In genomic region chr4:140018931-140019618, GRCh38 we compare ENCODE assay signal across 13 cellular contexts.
DNase-seq lines count a peak whose midpoint lies in the region; ATAC-seq, FAIRE-seq and TF ChIP-seq lines count a peak whose summit lies in the region.
"Had no signal": no experiment of that assay in that cellular context is flagged by ENCODE, and none has a peak within 500 bp of the region (broad histone marks: within the 10 kb centered on the region; RNA-seq: fewer than 3 reads in every experiment).

No MANE protein-coding gene starts in this region.

- H3K4me3 Mint-ChIP-seq in endodermal cell (no peak overlapping the region), progenitor cell of endocrine pancreas (ENCODE audit: low read depth) (peak overlapping the region; percentile 41)
- H3K4me3 Mint-ChIP-seq: brain had no signal

- no peak overlapping the region for H3K4me2 ChIP-seq in neuronal stem cell (ENCODE audit: insufficient read depth, low read length, poor library complexity, severe bottlenecking)

- no peaks in the 10 kb centered on the region for H3K27me3 ChIP-seq in endodermal cell (ENCODE audit: control insufficient read depth, insufficient read depth, low read length, poor library complexity, severe bottlenecking)
- no peaks in the 10 kb centered on the region for H3K27me3 ChIP-seq in neuronal stem cell (ENCODE audit: control insufficient read depth in 3 of 3, insufficient read depth in 3 of 3, low read depth in 1 of 3, low read length in 3 of 3)
- H3K27me3 ChIP-seq: tibial artery had no signal

- TF ChIP-seq CTCF in endodermal cell (conservative IDR thresholded peaks at IDR 0.05) = no peak
- no peak for TF ChIP-seq CTCF in progenitor cell of endocrine pancreas (IDR thresholded peaks at IDR 0.05; ENCODE audit: unreplicated experiment)

- H3K9me3 Mint-ChIP-seq in endodermal cell (peaks cover 17% of the 10 kb centered on the region), progenitor cell of endocrine pancreas (ENCODE audit: low read depth) (peaks cover 15% of the 10 kb centered on the region)

- no peak overlapping the region for H3K4me3 ChIP-seq in endodermal cell (ENCODE audit: low read length)
- no peak overlapping the region for H3K4me3 ChIP-seq in neuronal stem cell (ENCODE audit: low read length in 2 of 2)
- H3K4me3 ChIP-seq: tibial artery had no signal

- H3K36me3 Mint-ChIP-seq in endodermal cell (ENCODE audit: low read depth) (peaks cover 14% of the 10 kb centered on the region), progenitor cell of endocrine pancreas (ENCODE audit: insufficient read depth) (peaks cover 14% of the 10 kb centered on the region)

- no peak for ATAC-seq in GM18511 (IDR thresholded peaks at IDR 0.05; ENCODE audit: unreplicated experiment)
- no peak for ATAC-seq in GM19395 (IDR thresholded peaks at IDR 0.05; ENCODE audit: unreplicated experiment)

- no peaks in the 10 kb centered on the region for H3K79me1 ChIP-seq in neuronal stem cell (ENCODE audit: low read depth, low read length)

- no peak overlapping the region for H4K91ac ChIP-seq in neuronal stem cell (ENCODE audit: low read depth, low read length, poor library complexity)

- H2BK5ac ChIP-seq in neuronal stem cell (ENCODE audit: low read length) = no peak overlapping the region

- H2AFZ ChIP-seq in neuronal stem cell (ENCODE audit: low read length) = no peak overlapping the region

- no peak for DNase-seq in GM12891 (ENCODE audit: insufficient read length, low spot score)
- DNase-seq in NCI-H146 treated with DMSO at 0.1 percent for 48 hours (lab: John Stamatoyannopoulos, UW; ENCODE audit: unreplicated experiment) = peak; percentile 37
- DNase-seq in endodermal cell = no peak
- no peak for DNase-seq in progenitor cell of endocrine pancreas (ENCODE audit: low spot score, unreplicated experiment)
- DNase-seq in neuronal stem cell (ENCODE audit: low spot score) = no peak
- no peak for DNase-seq in NCI-H524 treated with DMSO at 0.1 percent for 48 hours (lab: John Stamatoyannopoulos, UW)
- DNase-seq: activated T-cell treated with anti-CD3 and anti-CD28 coated beads for 4 hours, tibial artery had no signal

- H3K9ac ChIP-seq in endodermal cell (ENCODE audit: extremely low read depth, low read length, poor library complexity, severe bottlenecking) (no peak overlapping the region), neuronal stem cell (ENCODE audit: low read depth, low read length, poor library complexity) (no peak overlapping the region)

- no peak overlapping the region for H2AK5ac ChIP-seq in neuronal stem cell (ENCODE audit: low read depth, low read length)

- H3K18ac ChIP-seq in neuronal stem cell (ENCODE audit: low read length) = no peak overlapping the region

- H3K4me1 Mint-ChIP-seq in endodermal cell (peaks cover 32% of the 10 kb centered on the region), progenitor cell of endocrine pancreas (ENCODE audit: low read depth) (peaks cover 51% of the 10 kb centered on the region)

- no peak for TF ChIP-seq POLR2A in GM12891 (IDR thresholded peaks at IDR 0.05; ENCODE audit: low read depth, low read length)

- peaks cover 12% of the 10 kb centered on the region for H3K36me3 ChIP-seq in endodermal cell (ENCODE audit: control insufficient read depth, insufficient read depth, low read length)
- H3K36me3 ChIP-seq in neuronal stem cell (replicated peaks in 1 of 2; ENCODE audit: control insufficient read depth in 2 of 2, insufficient read depth in 2 of 2, low read length in 2 of 2) = no peaks in the 10 kb centered on the region
- H3K36me3 ChIP-seq: tibial artery had no signal

- no peak overlapping the region for H2BK15ac ChIP-seq in neuronal stem cell (ENCODE audit: low read length)

- H3K27ac ChIP-seq in endodermal cell (ENCODE audit: low read depth, low read length) = no peak overlapping the region
- H3K27ac ChIP-seq in neuronal stem cell (replicated peaks; ENCODE audit: low read length) = no peak overlapping the region
- H3K27ac ChIP-seq: tibial artery had no signal

- peak overlapping the region; percentile 82 for H3K27ac Mint-ChIP-seq in endodermal cell
- H3K27ac Mint-ChIP-seq in progenitor cell of endocrine pancreas = peak overlapping the region; percentile 90

- no peak overlapping the region for H4K8ac ChIP-seq in neuronal stem cell (ENCODE audit: low read depth, low read length)

- H3K4ac ChIP-seq in neuronal stem cell (ENCODE audit: low read length) = no peak overlapping the region

- H3K14ac ChIP-seq in neuronal stem cell (ENCODE audit: low read length) = no peak overlapping the region

- FAIRE-seq in GM12891 (lab: Jason Lieb, UNC) = peak; percentile 43
- FAIRE-seq: keratinocyte, TTC549 had no signal

- 90 to 100% methylated on average over 2 to 3 of the region's 3 CpGs for WGBS in endodermal cell (ENCODE audit: insufficient coverage in 1 of 2, insufficient read length in 1 of 2), 2 experiments
- WGBS in neuronal stem cell (ENCODE audit: extremely low coverage in 2 of 2, insufficient read length in 2 of 2, insufficient replicate concordance in 1 of 2), 2 donors = no CpG with 5 or more reads among the region's 3 CpGs

- H2BK120ac ChIP-seq in neuronal stem cell (ENCODE audit: low read depth, low read length) = no peak overlapping the region

- H3K27me3 Mint-ChIP-seq in endodermal cell (ENCODE audit: insufficient read depth) (no peaks in the 10 kb centered on the region), progenitor cell of endocrine pancreas (no peaks in the 10 kb centered on the region)
- H3K27me3 Mint-ChIP-seq: brain had no signal

- H2BK12ac ChIP-seq in neuronal stem cell (ENCODE audit: low read length) = no peak overlapping the region

- H3K9me3 ChIP-seq in endodermal cell (ENCODE audit: control insufficient read depth, low read length) (peaks cover 20% of the 10 kb centered on the region), neuronal stem cell (replicated peaks in 1 of 2; ENCODE audit: control insufficient read depth in 2 of 2, insufficient read depth in 1 of 2, low read depth in 1 of 2, low read length in 2 of 2) (peaks cover 2 to 4% of the 10 kb centered on the region in 2 donors)

- H3K4me1 ChIP-seq in endodermal cell (ENCODE audit: control insufficient read depth, insufficient read depth, low read length) = peaks cover 16% of the 10 kb centered on the region
- peaks cover 10 to 11% of the 10 kb centered on the region in 2 donors for H3K4me1 ChIP-seq in neuronal stem cell (ENCODE audit: control insufficient read depth in 2 of 2, insufficient read depth in 1 of 2, low read depth in 1 of 2, low read length in 2 of 2)

- H3K23ac ChIP-seq in neuronal stem cell (ENCODE audit: low read depth, low read length, poor library complexity) = no peak overlapping the region

TF ChIP-seq in GM12891, 5 proteins besides CTCF, POLR2A, EP300 and RAD21:
- TF ChIP-seq TAF1 (IDR thresholded peaks at IDR 0.05; ENCODE audit: low read depth, low read length) (no peak), SPI1 (IDR thresholded peaks at IDR 0.05; ENCODE audit: low read depth, low read length) (peak; percentile 78)
